ENCODE assay signal across 8 cellular contexts in genomic region chr5:141605523-141606277, GRCh38. TPM values are rescaled to one million over a fixed set of nuclear protein-coding genes. Genes with fewer than 3 reads are reported as not detected.
A peak's percentile ranks its signal among the peaks of the same experiment; 100 is the strongest.
DNase-seq lines count a peak whose midpoint lies in the region; ATAC-seq and TF ChIP-seq lines count a peak whose summit lies in the region.

No MANE protein-coding gene starts in this region.

- H2BK5ac ChIP-seq in mesendoderm (ENCODE audit: low read length), result no peak overlapping the region

- H3K18ac ChIP-seq in mesendoderm (ENCODE audit: low read length), result peak overlapping the region; percentile 18

- no peak overlapping the region for H3K23ac ChIP-seq in mesendoderm (ENCODE audit: low read length)

- no peak overlapping the region for H3K9ac ChIP-seq in mesendoderm (ENCODE audit: low read length)

- no peak overlapping the region for H3K27ac ChIP-seq in mesendoderm (ENCODE audit: low read depth, low read length)

- peaks cover 8% of the 10 kb centered on the region for H3K79me1 ChIP-seq in mesendoderm (ENCODE audit: low read length)

- peak; percentile 29 for DNase-seq in GM19240 (ENCODE audit: insufficient read length, low spot score)
- DNase-seq in T-helper 2 cell, result peak in 4 of 5 experiments; percentile 35 to 98 (median 76)
- peak; percentile 38 for DNase-seq in astrocyte of the spinal cord (ENCODE audit: low read depth, low spot score)
- DNase-seq in mesendoderm, result no peak
- peak; percentile 65 to 75 for DNase-seq in stimulated activated naive CD8-positive, alpha-beta T cell treated with anti-CD3 and anti-CD28 coated beads, Interleukin-15, amount 100 ng/mL, for 72 hours
- DNase-seq in NCI-H1930 (lab: John Stamatoyannopoulos, UW), result no peak
- no peak for DNase-seq in hippocampal formation (lab: John Stamatoyannopoulos, UW)

- no CpG with 5 or more reads among the region's 6 CpGs for WGBS in mesendoderm (ENCODE audit: extremely low coverage, insufficient coverage, low lambda C conversion rate)

- no peak overlapping the region for H2BK120ac ChIP-seq in mesendoderm (ENCODE audit: low read depth, low read length)

- TF ChIP-seq CTCF in astrocyte of the spinal cord (IDR thresholded peaks at IDR 0.05; ENCODE audit: low read depth, low read length), result no peak

- no peaks in the 10 kb centered on the region for H3K36me3 ChIP-seq in mesendoderm (ENCODE audit: control insufficient read depth, insufficient read depth, low read length)

- ATAC-seq in HG03175 (IDR thresholded peaks at IDR 0.05; ENCODE audit: unreplicated experiment), result peak; percentile 100
- peak; percentile 99 for ATAC-seq in stimulated activated naive CD8-positive, alpha-beta T cell treated with anti-CD3 and anti-CD28 coated beads, Interleukin-15, amount 100 ng/mL, for 72 hours

- H3K79me2 ChIP-seq in mesendoderm (ENCODE audit: control insufficient read depth, insufficient read depth, low read length), result peaks cover 52% of the 10 kb centered on the region

- H4K5ac ChIP-seq in mesendoderm (ENCODE audit: low read length), result no peak overlapping the region

- no peak overlapping the region for H3K4me2 ChIP-seq in mesendoderm (ENCODE audit: low read length)

- in situ Hi-C loops in astrocyte of the spinal cord (cut with HindIII; ENCODE audit: low sequenced_read_pairs), result no loop called here

- H3K4ac ChIP-seq in mesendoderm (ENCODE audit: low read depth, low read length), result no peak overlapping the region

- peak overlapping the region; percentile 48 to 67 for H3K27ac Mint-ChIP-seq in stimulated activated naive CD8-positive, alpha-beta T cell treated with anti-CD3 and anti-CD28 coated beads, Interleukin-15, amount 100 ng/mL, for 72 hours

- H2AK5ac ChIP-seq in mesendoderm (ENCODE audit: low read length), result no peak overlapping the region

- H3K27me3 ChIP-seq in mesendoderm (ENCODE audit: insufficient read depth, low read length, poor library complexity), result no peaks in the 10 kb centered on the region

- no peak overlapping the region for H2BK15ac ChIP-seq in mesendoderm (replicated peaks; ENCODE audit: low read depth)

- H3K56ac ChIP-seq in mesendoderm (ENCODE audit: low read length), result no peak overlapping the region

- H3K9me3 Mint-ChIP-seq in stimulated activated naive CD8-positive, alpha-beta T cell treated with anti-CD3 and anti-CD28 coated beads, Interleukin-15, amount 100 ng/mL, for 72 hours, result no peaks in the 10 kb centered on the region

- peaks cover 89% of the 10 kb centered on the region for H3K4me1 Mint-ChIP-seq in stimulated activated naive CD8-positive, alpha-beta T cell treated with anti-CD3 and anti-CD28 coated beads, Interleukin-15, amount 100 ng/mL, for 72 hours

- H4K8ac ChIP-seq in mesendoderm (ENCODE audit: low read depth, low read length), result no peak overlapping the region

- H3K4me3 ChIP-seq in astrocyte of the spinal cord (ENCODE audit: low read depth, low read length) (no peak overlapping the region), mesendoderm (ENCODE audit: low read length) (no peak overlapping the region)

- no peaks in the 10 kb centered on the region for H3K4me1 ChIP-seq in mesendoderm (ENCODE audit: control insufficient read depth, low read depth, low read length)

- no peaks in the 10 kb centered on the region for H3K27me3 Mint-ChIP-seq in stimulated activated naive CD8-positive, alpha-beta T cell treated with anti-CD3 and anti-CD28 coated beads, Interleukin-15, amount 100 ng/mL, for 72 hours

- peak overlapping the region; percentile 56 to 67 for H3K4me3 Mint-ChIP-seq in stimulated activated naive CD8-positive, alpha-beta T cell treated with anti-CD3 and anti-CD28 coated beads, Interleukin-15, amount 100 ng/mL, for 72 hours

RNA-seq across cellular contexts. Expression of gene DIAPH1, which starts 13.1 kb away (rescaled TPM):
- 75.1 TPM for polyA plus RNA-seq in mesendoderm (2013, experiment 1 of 2)
- 72.9 TPM for polyA plus RNA-seq in mesendoderm (2013, experiment 2 of 2)

RNA-seq across cellular contexts. Expression of gene HDAC3, which starts 30.9 kb away (rescaled TPM):
- 65.6 TPM for polyA plus RNA-seq in mesendoderm (2013, experiment 1 of 2)
- polyA plus RNA-seq in mesendoderm (2013, experiment 2 of 2), result 64.3 TPM

RNA-seq across cellular contexts. Expression of gene RELL2, which starts 31.1 kb away (rescaled TPM):
- polyA plus RNA-seq in mesendoderm (2013, experiment 1 of 2), result 4.3 TPM
- polyA plus RNA-seq in mesendoderm (2013, experiment 2 of 2), result 4.2 TPM

RNA-seq across cellular contexts. Expression of gene FCHSD1, which starts 45.5 kb away (rescaled TPM):
- polyA plus RNA-seq in mesendoderm (2013, experiment 1 of 2), result 7.9 TPM
- 8.7 TPM for polyA plus RNA-seq in mesendoderm (2013, experiment 2 of 2)

Comparison
In these comparisons a context has a peak if more than half of its experiments do, and no peak if none do; other contexts are left out.
1. DNase-seq: peak in GM19240 (single experiment), T-helper 2 cell (4 of 5), astrocyte of the spinal cord (single experiment) and stimulated activated naive CD8-positive, alpha-beta T cell treated with anti-CD3 and anti-CD28 coated beads, Interleukin-15, amount 100 ng/mL, for 72 hours (2 of 2); none in mesendoderm (single experiment), NCI-H1930 (0 of 2) and hippocampal formation (0 of 2).